Comparison of ENCODE assay signal across 8 cellular contexts in genomic region chr22:36986242-36986821, GRCh38. TPM values are rescaled to one million over a fixed set of nuclear protein-coding genes. Genes with fewer than 3 reads are reported as not detected.
DNase-seq lines count a peak whose midpoint lies in the region; ATAC-seq, FAIRE-seq and TF ChIP-seq lines count a peak whose summit lies in the region.

No MANE protein-coding gene starts in this region.

- TF ChIP-seq CTCF in Peyer's patch (IDR thresholded peaks at IDR 0.05), result peak in 5 of 6 experiments; percentile 18 to 79 (median 69)
- TF ChIP-seq CTCF in dorsolateral prefrontal cortex (IDR thresholded peaks at IDR 0.05 in 54 of 56, conservative IDR thresholded peaks at IDR 0.05 in 2 of 56; ENCODE audit: low read depth in 1 of 56, partially characterized antibody in 56 of 56), result peak in 38 of 56 donors; percentile 5 to 51 (median 29)

- peak; percentile 23 for DNase-seq in GM18507 (ENCODE audit: extremely low spot score, insufficient read length, low read depth)
- DNase-seq in Peyer's patch, result peak in 1 of 3 donors; percentile 72
- no peak for DNase-seq in dorsolateral prefrontal cortex
- peak; percentile 27 to 47 for DNase-seq in stimulated activated CD4-positive, alpha-beta T cell treated with anti-CD3 and anti-CD28 coated beads, Interleukin-15, amount 100 ng/mL, for 48 hours (ENCODE audit: low read depth in 2 of 2)
- no peak for DNase-seq in effector memory CD4-positive, alpha-beta T cell
- no peak for DNase-seq in frontal cortex (ENCODE audit: low spot score in 2 of 2)
- no peak for DNase-seq in COLO829 (ENCODE audit: low spot score)

- no peak for ATAC-seq in GM21717 (IDR thresholded peaks at IDR 0.05; ENCODE audit: unreplicated experiment)

- FAIRE-seq in GM18507 (lab: Jason Lieb, UNC), result peak; percentile 59
- no peak for FAIRE-seq in frontal cortex (lab: Jason Lieb, UNC)

- H3K27ac ChIP-seq in Peyer's patch, result no peak overlapping the region
- H3K27ac ChIP-seq in dorsolateral prefrontal cortex, result no peak overlapping the region
- no peak overlapping the region for H3K27ac ChIP-seq in effector memory CD4-positive, alpha-beta T cell (ENCODE audit: insufficient read depth, low read length, poor library complexity, severe bottlenecking)

- H3K4me3 ChIP-seq in Peyer's patch, result no peak overlapping the region
- no peak overlapping the region for H3K4me3 ChIP-seq in dorsolateral prefrontal cortex
- no peak overlapping the region for H3K4me3 ChIP-seq in effector memory CD4-positive, alpha-beta T cell (ENCODE audit: insufficient read depth, low read depth, low read length, poor library complexity, severe bottlenecking)

- intact Hi-C loops in dorsolateral prefrontal cortex (cut with DNase I), result no loop called here

- no peak for TF ChIP-seq POLR2A in Peyer's patch (IDR thresholded peaks at IDR 0.05)

- H3K4me1 ChIP-seq in Peyer's patch, result no peaks in the 10 kb centered on the region
- H3K4me1 ChIP-seq in effector memory CD4-positive, alpha-beta T cell (ENCODE audit: control insufficient read depth, insufficient read depth, low read length, poor library complexity, severe bottlenecking), result no peaks in the 10 kb centered on the region

- no peaks in the 10 kb centered on the region for H3K27me3 ChIP-seq in Peyer's patch
- H3K27me3 ChIP-seq in dorsolateral prefrontal cortex, result peaks cover 0 to 12% (median 0%) of the 10 kb centered on the region in 45 donors
- H3K27me3 ChIP-seq in effector memory CD4-positive, alpha-beta T cell (replicated peaks; ENCODE audit: control insufficient read depth, insufficient read depth, low read length, poor library complexity, severe bottlenecking), result peaks cover 20% of the 10 kb centered on the region

- no peaks in the 10 kb centered on the region for H3K36me3 ChIP-seq in Peyer's patch
- no peaks in the 10 kb centered on the region for H3K36me3 ChIP-seq in effector memory CD4-positive, alpha-beta T cell (ENCODE audit: control insufficient read depth, insufficient read depth, low read length)

- peaks cover 0 to 13% (median 5%) of the 10 kb centered on the region in 4 donors for H3K9me3 ChIP-seq in Peyer's patch
- peaks cover 6% of the 10 kb centered on the region for H3K9me3 ChIP-seq in effector memory CD4-positive, alpha-beta T cell (ENCODE audit: control insufficient read depth, low read length)

RNA-seq across cellular contexts. Expression of gene TST, which starts 32.9 kb away (rescaled TPM):
- total RNA-seq in Peyer's patch (100 to 1,000 TPM in 3 of 4 donors, 10 to 100 TPM in 1; 93.3 to 485 (median 249) TPM), dorsolateral prefrontal cortex (10 to 100 TPM in 116 of 120 experiments, 1 to 10 TPM in 4; 8.8 to 40.3 (median 19.7) TPM), frontal cortex (4.9 TPM)

RNA-seq across cellular contexts. Expression of gene MPST, which starts 33.2 kb away (rescaled TPM):
- 100 to 1,000 TPM; 128 to 498 (median 394) TPM for total RNA-seq in Peyer's patch
- 10 to 100 TPM; 12.8 to 46.5 (median 22.4) TPM for total RNA-seq in dorsolateral prefrontal cortex
- 22.0 TPM for total RNA-seq in frontal cortex

Comparison
In these comparisons a context has a peak if more than half of its experiments do, and no peak if none do; other contexts are left out.
1. DNase-seq: peak in GM18507 (single experiment) and stimulated activated CD4-positive, alpha-beta T cell treated with anti-CD3 and anti-CD28 coated beads, Interleukin-15, amount 100 ng/mL, for 48 hours (2 of 2); none in dorsolateral prefrontal cortex (0 of 10), effector memory CD4-positive, alpha-beta T cell (0 of 3), frontal cortex (0 of 2) and COLO829 (single experiment).